ENCODE assay signal across 8 cellular contexts in genomic region chr5:59099270-59099994, GRCh38.
A peak's percentile ranks its signal among the peaks of the same experiment; 100 is the strongest.
DNase-seq lines count a peak whose midpoint lies in the region; ATAC-seq and TF ChIP-seq lines count a peak whose summit lies in the region.

No MANE protein-coding gene starts in this region.

- no peak overlapping the region for H3K27ac ChIP-seq in mesenchymal stem cell (ENCODE audit: low read length, poor library complexity, severe bottlenecking)

- 15% methylated on average over 2 of the region's 5 CpGs for WGBS in mesenchymal stem cell

- H3K4me3 ChIP-seq in mesenchymal stem cell (ENCODE audit: insufficient read depth in 1 of 2, low read depth in 1 of 2, low read length in 2 of 2), result no peak overlapping the region

- H3K4me2 ChIP-seq in mesenchymal stem cell (ENCODE audit: low read length, poor library complexity, severe bottlenecking), result no peak overlapping the region

- no peak overlapping the region for H3K4me3 Mint-ChIP-seq in osteocyte (ENCODE audit: unreplicated experiment)

- no peak overlapping the region for H3K18ac ChIP-seq in mesenchymal stem cell (ENCODE audit: low read depth in 1 of 2, low read length in 2 of 2)

- H3K27ac Mint-ChIP-seq in osteocyte (ENCODE audit: unreplicated experiment), result no peak overlapping the region

- H3K9ac ChIP-seq in mesenchymal stem cell (ENCODE audit: low read length), result no peak overlapping the region

- no peak overlapping the region for H2BK12ac ChIP-seq in mesenchymal stem cell (ENCODE audit: low read length in 2 of 2)

- H3K14ac ChIP-seq in mesenchymal stem cell (ENCODE audit: low read length in 2 of 2), result no peak overlapping the region

- H2BK15ac ChIP-seq in mesenchymal stem cell (ENCODE audit: low read depth, poor library complexity, severe bottlenecking), result no peak overlapping the region

- H2BK5ac ChIP-seq in mesenchymal stem cell (ENCODE audit: low read depth, low read length, poor library complexity, severe bottlenecking), result no peak overlapping the region

- no peaks in the 10 kb centered on the region for H3K79me1 ChIP-seq in mesenchymal stem cell (replicated peaks; ENCODE audit: low read length, poor library complexity, severe bottlenecking)

- no peak overlapping the region for H3K23ac ChIP-seq in mesenchymal stem cell (ENCODE audit: low read length in 2 of 2)

- no peak overlapping the region for H2AK5ac ChIP-seq in mesenchymal stem cell (ENCODE audit: low read length, severe bottlenecking)

- H4K8ac ChIP-seq in mesenchymal stem cell (ENCODE audit: low read length), result no peak overlapping the region

- H3K9me3 Mint-ChIP-seq in osteocyte (ENCODE audit: unreplicated experiment), result peaks cover 10% of the 10 kb centered on the region

- H3K4ac ChIP-seq in mesenchymal stem cell (ENCODE audit: low read depth in 1 of 2, low read length in 2 of 2), result no peak overlapping the region

- peak; percentile 58 for ATAC-seq in HG03196 (IDR thresholded peaks at IDR 0.05; ENCODE audit: unreplicated experiment)

- peak; percentile 79 for DNase-seq in EL
- DNase-seq in activated CD8-positive, alpha-beta memory T cell treated with anti-CD3 and anti-CD28 coated beads, Interleukin-2, amount 50 U/mL, for 48 hours, result peak; percentile 59
- peak; percentile 90 for DNase-seq in mesenchymal stem cell
- DNase-seq in osteocyte (ENCODE audit: extremely low spot score, unreplicated experiment), result no peak
- DNase-seq in DMS79 treated with DMSO at 0.1 percent for 48 hours (lab: John Stamatoyannopoulos, UW), result no peak
- no peak for DNase-seq in NCI-H1930 (lab: John Stamatoyannopoulos, UW)
- DNase-seq in NCI-H82 treated with DMSO at 0.1 percent for 48 hours (lab: John Stamatoyannopoulos, UW; ENCODE audit: unreplicated experiment), result no peak

- no peak overlapping the region for H2BK120ac ChIP-seq in mesenchymal stem cell (ENCODE audit: low read depth, low read length)

- H2AFZ ChIP-seq in mesenchymal stem cell (ENCODE audit: low read depth, low read length), result no peak overlapping the region

- no peaks in the 10 kb centered on the region for H3K27me3 Mint-ChIP-seq in osteocyte (ENCODE audit: unreplicated experiment)

- H3K4me1 Mint-ChIP-seq in osteocyte (ENCODE audit: unreplicated experiment), result peaks cover 10% of the 10 kb centered on the region

- no peaks in the 10 kb centered on the region for H3K27me3 ChIP-seq in mesenchymal stem cell (ENCODE audit: control insufficient read depth in 1 of 2, insufficient read depth in 1 of 2, low read length in 2 of 2)

- no peak for TF ChIP-seq CTCF in osteocyte (IDR thresholded peaks at IDR 0.05)

- no peaks in the 10 kb centered on the region for H3K9me3 ChIP-seq in mesenchymal stem cell (ENCODE audit: control insufficient read depth, low read length)

- H3K36me3 ChIP-seq in mesenchymal stem cell (ENCODE audit: control insufficient read depth in 1 of 2, insufficient read depth in 2 of 2, low read depth in 1 of 2, low read length in 2 of 2), result no peaks in the 10 kb centered on the region

- H4K91ac ChIP-seq in mesenchymal stem cell (ENCODE audit: low read length), result no peak overlapping the region

- peaks cover 2% of the 10 kb centered on the region for H3K36me3 Mint-ChIP-seq in osteocyte (ENCODE audit: unreplicated experiment)

- no peaks in the 10 kb centered on the region for H3K4me1 ChIP-seq in mesenchymal stem cell (ENCODE audit: control insufficient read depth, insufficient read depth, low read depth, low read length)

Comparison
In these comparisons a context has a peak if more than half of its experiments do, and no peak if none do; other contexts are left out.
1. DNase-seq: peak in EL (single experiment), activated CD8-positive, alpha-beta memory T cell treated with anti-CD3 and anti-CD28 coated beads, Interleukin-2, amount 50 U/mL, for 48 hours (single experiment) and mesenchymal stem cell (single experiment); none in osteocyte (single experiment), DMS79 treated with DMSO at 0.1 percent for 48 hours (single experiment), NCI-H1930 (0 of 2) and NCI-H82 treated with DMSO at 0.1 percent for 48 hours (single experiment).